35 cellular contexts compared by ENCODE assay signal in the genomic region with DNA sequence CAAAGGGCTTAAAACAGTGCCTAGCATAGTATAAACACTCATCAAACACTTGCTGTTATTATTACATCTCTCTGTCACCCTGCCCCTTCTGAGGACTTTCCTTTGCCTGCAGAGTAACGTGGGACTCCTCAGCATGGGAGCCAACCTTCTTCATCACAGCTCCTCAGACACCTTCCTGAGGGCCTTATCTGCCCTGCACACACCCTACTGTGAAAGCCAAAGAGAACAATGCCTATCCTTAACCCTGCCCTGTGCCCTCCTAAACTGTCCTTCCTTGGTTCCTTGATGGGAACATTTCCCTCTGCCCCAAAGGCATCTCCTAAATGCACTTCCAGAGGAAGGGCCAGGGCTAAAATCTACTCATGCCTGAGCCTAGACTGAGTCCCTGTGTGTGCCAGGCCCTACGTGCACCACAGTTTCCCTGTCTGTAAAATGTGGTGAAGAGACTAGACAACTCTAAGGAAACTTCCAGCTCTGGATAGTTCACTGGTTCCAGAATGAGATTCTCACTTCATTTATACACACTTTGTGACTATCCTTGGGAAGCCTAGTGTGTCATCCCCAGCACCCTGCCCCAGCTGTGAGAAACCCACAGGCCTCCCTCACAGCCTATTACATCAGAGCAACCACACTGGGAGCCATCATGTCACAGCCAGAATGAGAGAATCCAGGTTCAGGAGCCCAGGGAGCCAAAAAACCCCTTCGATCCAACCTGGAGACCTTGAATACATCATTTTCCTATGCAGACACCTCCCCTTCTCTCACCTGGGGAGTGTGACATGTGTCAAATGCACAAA. TPM values are rescaled to one million over a fixed set of nuclear protein-coding genes. Genes with fewer than 3 reads are reported as not detected.
"Had no signal": no experiment of that assay in that cellular context is flagged by ENCODE, and none has a peak within 500 bp of the region (broad histone marks: within the 10 kb centered on the region; RNA-seq: fewer than 3 reads in every experiment).

No MANE protein-coding gene starts in this region.

- H3K79me2 ChIP-seq: parathyroid adenoma had no signal

- H3K9me3 ChIP-seq: colonic mucosa, heart left ventricle, psoas muscle, sigmoid colon, tibial nerve had no signal

- H3K4me2 ChIP-seq: neural progenitor cell, smooth muscle cell had no signal

- H3K4me1 ChIP-seq: colonic mucosa, heart left ventricle, neural progenitor cell, parathyroid adenoma, psoas muscle, sigmoid colon, tibial nerve had no signal

- H3K27ac ChIP-seq: colonic mucosa, dorsolateral prefrontal cortex, heart left ventricle, neural progenitor cell, parathyroid adenoma, psoas muscle, sigmoid colon, tibial nerve had no signal

- H3K36me3 ChIP-seq: colonic mucosa, heart left ventricle, neural progenitor cell, sigmoid colon, tibial nerve had no signal

- H2AFZ ChIP-seq: neural progenitor cell, parathyroid adenoma had no signal

- ATAC-seq: activated CD8-positive, alpha-beta memory T cell treated with anti-CD3 and anti-CD28 coated beads, Interleukin-2, amount 10 ng/mL, durations not matched to agents 7 days and 5 days; activated CD8-positive, alpha-beta T cell treated with anti-CD3 and anti-CD28 coated beads, Interleukin-2, amount 10 ng/mL, durations not matched to agents 7 days and 5 days; activated T-cell treated with anti-CD3 and anti-CD28 coated beads, Interleukin-2, amount 50 U/mL, for 72 hours; heart left ventricle; naive thymus-derived CD4-positive, alpha-beta T cell; psoas muscle; stimulated activated naive B cell treated with anti-CD40 and anti-IgM and Interleukin-4, amounts not matched to agents 10 μg/mL and 1 μg/mL and 100 μg/mL, for 72 hours; T-helper 17 cell had no signal

- H3K27me3 ChIP-seq: colonic mucosa, sigmoid colon had no signal

- DNase-seq: activated CD4-positive, alpha-beta T cell treated with anti-CD3 and anti-CD28 coated beads for 1 hour; activated CD4-positive, alpha-beta T cell treated with anti-CD3 and anti-CD28 coated beads, Interleukin-2, amount 10 ng/mL, durations not matched to agents 7 days and 5 days; activated CD8-positive, alpha-beta memory T cell treated with anti-CD3 and anti-CD28 coated beads, Interleukin-2, amount 10 ng/mL, durations not matched to agents 7 days and 5 days; activated CD8-positive, alpha-beta T cell treated with anti-CD3 and anti-CD28 coated beads, Interleukin-2, amount 10 ng/mL, durations not matched to agents 7 days and 5 days; activated naive CD4-positive, alpha-beta T cell; activated T-cell treated with anti-CD3 and anti-CD28 coated beads, Interleukin-2, amount 50 U/mL, for 72 hours; anterior cingulate cortex; cerebellar nuclear complex; colonic mucosa; effector memory CD4-positive, alpha-beta T cell; erythroblast; foreskin fibroblast; heart left ventricle; hypothalamus; immature natural killer cell; kidney; midbrain; naive thymus-derived CD4-positive, alpha-beta T cell; occipital lobe; psoas muscle; sigmoid colon; stimulated activated CD4-positive, alpha-beta T cell treated with anti-CD3 and anti-CD28 coated beads, Interleukin-1b, Interleukin-23, amount 100 ng/mL, for 48 hours; stimulated activated CD4-positive, alpha-beta T cell treated with anti-CD3 and anti-CD28 coated beads, Interleukin-4, amount 100 ng/mL, for 4 hours; stimulated activated CD8-positive, alpha-beta memory T cell treated with anti-CD3 and anti-CD28 coated beads, Interleukin-4, amount 100 ng/mL, for 48 hours; stimulated activated naive B cell treated with anti-CD40 and anti-IgM and Interleukin-4, amounts not matched to agents 10 μg/mL and 1 μg/mL and 100 μg/mL, for 72 hours; T-helper 17 cell; T1000 had no signal

- FAIRE-seq: bronchial epithelial cell, kidney, urothelium cell line had no signal

- H3K4me3 ChIP-seq: colonic mucosa, dorsolateral prefrontal cortex, heart left ventricle, neural progenitor cell, psoas muscle, sigmoid colon, smooth muscle cell, tibial nerve had no signal

- H3K9ac ChIP-seq: neural progenitor cell, parathyroid adenoma had no signal

RNA-seq across cellular contexts. Expression of gene HAND1, which starts 20.8 kb away (rescaled TPM):
- polyA plus RNA-seq: adipose tissue; immature natural killer cell; naive thymus-derived CD4-positive, alpha-beta T cell; psoas muscle had no signal
